Comparison of ENCODE assay signal across 19 cellular contexts in the genomic region with DNA sequence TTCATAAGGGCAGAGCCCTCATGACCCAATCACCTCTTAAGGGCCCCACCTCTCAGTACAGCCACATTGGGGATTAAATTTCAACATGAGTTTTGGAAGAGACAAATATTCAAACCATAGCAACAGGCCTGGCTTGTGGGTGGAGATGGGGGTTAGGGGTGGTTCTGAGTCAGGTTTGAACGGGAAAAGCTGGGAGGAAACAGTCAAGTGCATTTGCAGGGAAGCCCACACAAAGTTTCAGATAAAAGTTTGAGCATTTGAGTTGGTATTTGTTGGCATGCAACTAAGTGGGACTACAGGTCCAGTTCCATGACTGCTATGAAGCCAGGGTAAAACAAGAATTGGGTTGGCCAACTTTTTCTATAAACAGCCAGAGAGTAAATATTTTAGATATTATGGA. TPM values are rescaled to one million over a fixed set of nuclear protein-coding genes. Genes with fewer than 3 reads are reported as not detected.
A peak's percentile ranks its signal among the peaks of the same experiment; 100 is the strongest.
DNase-seq lines count a peak whose midpoint lies in the region; TF ChIP-seq lines count a peak whose summit lies in the region.
"Had no signal": no experiment of that assay in that cellular context is flagged by ENCODE, and none has a peak within 500 bp of the region (broad histone marks: within the 10 kb centered on the region; RNA-seq: fewer than 3 reads in every experiment).

No MANE protein-coding gene starts in this region.

- CTCF ChIA-PET in RWPE1 (lab: Yijun Ruan, JAX), result interaction anchor here (0.6 to 0.7 kb wide), 2 partner anchors 289 to 1554 kb away, joined by 6 read pairs; no protein-coding TSS in a partner anchor

- no peak overlapping the region for H2BK15ac ChIP-seq in neuronal stem cell (ENCODE audit: low read length)

- no peak overlapping the region for H3K4ac ChIP-seq in neuronal stem cell (ENCODE audit: low read length)

- DNase-seq in GM03348 (ENCODE audit: low spot score) (peak; percentile 55), RWPE1 (ENCODE audit: low spot score) (no peak), epithelial cell of prostate (ENCODE audit: low read depth, low spot score) (no peak), renal cortical epithelial cell (ENCODE audit: low read depth) (peak; percentile 39), neuronal stem cell (ENCODE audit: low spot score) (no peak), NCI-H1105 (lab: John Stamatoyannopoulos, UW) (no peak), iPS-NIHi11 (ENCODE audit: low spot score) (no peak), NCI-H2081 treated with DMSO at 0.1 percent for 48 hours (lab: John Stamatoyannopoulos, UW) (no peak)
- DNase-seq: COR-L47; DMS153; KG1; NCI-H1092 treated with DMSO at 0.1 percent for 48 hours; NCI-H1694; NCI-H345; NK-92 treated with Interleukin-12 subunit alpha and Interleukin-12 subunit beta, amount 100 ng/mL, for 24 hours; SJCRH30 had no signal

- H3K27ac ChIP-seq in RWPE1, result peak overlapping the region; percentile 35; the same call in 1 of the 2 replicates
- peak overlapping the region; percentile 67 for H3K27ac ChIP-seq in epithelial cell of prostate
- H3K27ac ChIP-seq in neuronal stem cell (replicated peaks; ENCODE audit: low read length), result no peak overlapping the region
- H3K27ac ChIP-seq: A549, C4-2B, SJCRH30 had no signal

- H4K91ac ChIP-seq in neuronal stem cell (ENCODE audit: low read depth, low read length, poor library complexity), result no peak overlapping the region

- no peak overlapping the region for H2AK5ac ChIP-seq in neuronal stem cell (ENCODE audit: low read depth, low read length)

- H4K8ac ChIP-seq in neuronal stem cell (ENCODE audit: low read depth, low read length), result no peak overlapping the region

- H3K36me3 ChIP-seq in neuronal stem cell (replicated peaks in 1 of 2; ENCODE audit: control insufficient read depth in 2 of 2, insufficient read depth in 2 of 2, low read length in 2 of 2), result no peaks in the 10 kb centered on the region
- H3K36me3 ChIP-seq: HAP-1, SJCRH30 had no signal

- H2BK5ac ChIP-seq in neuronal stem cell (ENCODE audit: low read length), result no peak overlapping the region

- H2AFZ ChIP-seq in neuronal stem cell (ENCODE audit: low read length), result no peak overlapping the region

- H3K9me3 ChIP-seq in neuronal stem cell (replicated peaks in 1 of 2; ENCODE audit: control insufficient read depth in 2 of 2, insufficient read depth in 1 of 2, low read depth in 1 of 2, low read length in 2 of 2), result no peaks in the 10 kb centered on the region
- H3K9me3 ChIP-seq: A549, HAP-1, SJCRH30 had no signal

- H3K9ac ChIP-seq in neuronal stem cell (ENCODE audit: low read depth, low read length, poor library complexity), result no peak overlapping the region

- no peak overlapping the region for H3K23ac ChIP-seq in neuronal stem cell (ENCODE audit: low read depth, low read length, poor library complexity)

- TF ChIP-seq CTCF in RWPE1 (conservative IDR thresholded peaks at IDR 0.05; ENCODE audit: low read depth), result no peak

- no peaks in the 10 kb centered on the region for H3K4me1 ChIP-seq in neuronal stem cell (ENCODE audit: control insufficient read depth in 2 of 2, insufficient read depth in 1 of 2, low read depth in 1 of 2, low read length in 2 of 2)
- H3K4me1 ChIP-seq: HAP-1 had no signal

- WGBS in neuronal stem cell (ENCODE audit: extremely low coverage in 2 of 2, insufficient read length in 2 of 2, insufficient replicate concordance in 1 of 2), 2 donors, result no CpG with 5 or more reads among the region's 1 CpG

- POLR2A ChIA-PET in RWPE1 (lab: Yijun Ruan, JAX; ENCODE audit: low non-redundant PET), result no interaction called here

- H3K27me3 ChIP-seq in neuronal stem cell (ENCODE audit: control insufficient read depth in 3 of 3, insufficient read depth in 3 of 3, low read depth in 1 of 3, low read length in 3 of 3), result no peaks in the 10 kb centered on the region
- H3K27me3 ChIP-seq: SJCRH30 had no signal

- no peak overlapping the region for H3K4me2 ChIP-seq in neuronal stem cell (ENCODE audit: insufficient read depth, low read length, poor library complexity, severe bottlenecking)
- H3K4me2 ChIP-seq: A549 had no signal

- H3K4me3 ChIP-seq in neuronal stem cell (ENCODE audit: low read length in 2 of 2), result no peak overlapping the region
- H3K4me3 ChIP-seq: A549, HAP-1, SJCRH30 had no signal

- no peak overlapping the region for H3K18ac ChIP-seq in neuronal stem cell (ENCODE audit: low read length)

- no peak overlapping the region for H2BK120ac ChIP-seq in neuronal stem cell (ENCODE audit: low read depth, low read length)

- H2BK12ac ChIP-seq in neuronal stem cell (ENCODE audit: low read length), result no peak overlapping the region

- no peaks in the 10 kb centered on the region for H3K79me1 ChIP-seq in neuronal stem cell (ENCODE audit: low read depth, low read length)

- H3K14ac ChIP-seq in neuronal stem cell (ENCODE audit: low read length), result no peak overlapping the region

RNA-seq across cellular contexts. Expression of a gene that starts 21.0 kb away (rescaled TPM):
- 1.5 and 147 TPM in 2 replicates for total RNA-seq in renal cortical epithelial cell
- 0.43 TPM for polyA plus RNA-seq in neuronal stem cell (2013, experiment 1 of 2)
- polyA plus RNA-seq in neuronal stem cell (2013, experiment 2 of 2), result 0.64 TPM

Comparison
In these comparisons a context has a peak if more than half of its experiments do, and no peak if none do; other contexts are left out.
1. DNase-seq: peak in GM03348 (single experiment) and renal cortical epithelial cell (single experiment); none in RWPE1 (single experiment), epithelial cell of prostate (single experiment), neuronal stem cell (single experiment), NCI-H1105 (single experiment), iPS-NIHi11 (single experiment) and NCI-H2081 treated with DMSO at 0.1 percent for 48 hours (single experiment).